Comparison of ENCODE assay signal across 15 cellular contexts in genomic region chr6:156998824-156999330, GRCh38.
DNase-seq lines count a peak whose midpoint lies in the region; ATAC-seq and TF ChIP-seq lines count a peak whose summit lies in the region.
"Had no signal": no experiment of that assay in that cellular context is flagged by ENCODE, and none has a peak within 500 bp of the region (broad histone marks: within the 10 kb centered on the region; RNA-seq: fewer than 3 reads in every experiment).

No MANE protein-coding gene starts in this region.

- no peaks in the 10 kb centered on the region for H3K23me2 ChIP-seq in H9 (ENCODE audit: insufficient read length, low read depth, low read length, poor library complexity, severe bottlenecking)

- no peak overlapping the region for H3K23ac ChIP-seq in H9 (ENCODE audit: insufficient read length, low read depth, low read length)

- peaks cover 10% of the 10 kb centered on the region; the same call in 1 of the 2 replicates for H3K4me1 ChIP-seq in H9 (ENCODE audit: insufficient read depth, low read length)

- no peak overlapping the region for H2BK120ac ChIP-seq in H9 (ENCODE audit: low read depth, low read length, poor library complexity, severe bottlenecking)

- H2BK15ac ChIP-seq in H9 (ENCODE audit: low read depth, low read length), result no peak overlapping the region

- no peaks in the 10 kb centered on the region for H3K9me3 ChIP-seq in H9 (ENCODE audit: control insufficient read depth, low read depth, low read length)
- H3K9me3 ChIP-seq: BLaER1 treated with 17β-estradiol and CSF1 and Interleukin-3, amounts not matched to agents 10 nM and 100 nM had no signal

- H4K8ac ChIP-seq in H9 (replicated peaks; ENCODE audit: insufficient read length, low read depth, low read length), result no peak overlapping the region

- peaks cover 14% of the 10 kb centered on the region; the same call in 1 of the 2 replicates for H3K79me2 ChIP-seq in H9 (ENCODE audit: insufficient read depth, low read length)

- H3K27ac Mint-ChIP-seq in activated CD4-positive, alpha-beta T cell treated with anti-CD3 and anti-CD28 coated beads, Interleukin-2, amount 10 ng/mL, durations not matched to agents 24 days and 14 days, result no peak overlapping the region
- H3K27ac Mint-ChIP-seq in H9 (peak overlapping the region in 2 of 3 experiments; percentile 62 to 94; a peak in 2 of 7 replicates), endothelial cell (ENCODE audit: unreplicated experiment) (peak overlapping the region; percentile 14), progenitor cell of endocrine pancreas (peak overlapping the region; percentile 62)
- H3K27ac Mint-ChIP-seq: B cell had no signal

- intact Hi-C loops in activated CD4-positive, alpha-beta T cell treated with anti-CD3 and anti-CD28 coated beads, Interleukin-2, amount 10 ng/mL, durations not matched to agents 24 days and 14 days (cut with micrococcal nuclease), result no loop called here

- H3K27ac ChIP-seq in H9 (ENCODE audit: insufficient read length, low read depth, low read length), result no peak overlapping the region
- H3K27ac ChIP-seq: BLaER1 treated with 17β-estradiol and CSF1 and Interleukin-3, amounts not matched to agents 10 nM and 100 nM had no signal

- no peak overlapping the region for H2AFZ ChIP-seq in H9 (ENCODE audit: low read length)

- no peak overlapping the region for H2BK12ac ChIP-seq in H9 (ENCODE audit: insufficient read length, low read depth, low read length)

- H3K79me1 ChIP-seq in H9 (ENCODE audit: insufficient read depth, low read depth, low read length, poor library complexity, severe bottlenecking), result no peaks in the 10 kb centered on the region

- H3K4me1 Mint-ChIP-seq in activated CD4-positive, alpha-beta T cell treated with anti-CD3 and anti-CD28 coated beads, Interleukin-2, amount 10 ng/mL, durations not matched to agents 24 days and 14 days, result peaks cover 4% of the 10 kb centered on the region
- H3K4me1 Mint-ChIP-seq in H9, result peaks cover 59 to 69% of the 10 kb centered on the region in 2 experiments
- H3K4me1 Mint-ChIP-seq in endothelial cell (ENCODE audit: unreplicated experiment), result peaks cover 25% of the 10 kb centered on the region
- peaks cover 9% of the 10 kb centered on the region for H3K4me1 Mint-ChIP-seq in progenitor cell of endocrine pancreas (ENCODE audit: low read depth)

- no peak overlapping the region for H3K9ac ChIP-seq in H9 (ENCODE audit: extremely low read depth, insufficient read length, low read length)
- H3K9ac ChIP-seq: BLaER1 treated with 17β-estradiol and CSF1 and Interleukin-3, amounts not matched to agents 10 nM and 100 nM had no signal

- H3K18ac ChIP-seq in H9 (ENCODE audit: insufficient read length, low read depth, low read length), result no peak overlapping the region

- no peak overlapping the region for H2AK5ac ChIP-seq in H9 (ENCODE audit: insufficient read length, low read length)

- TF ChIP-seq CTCF in H9 (conservative IDR thresholded peaks at IDR 0.05) (no peak), endothelial cell (IDR thresholded peaks at IDR 0.05; ENCODE audit: unreplicated experiment) (no peak), progenitor cell of endocrine pancreas (IDR thresholded peaks at IDR 0.05; ENCODE audit: unreplicated experiment) (no peak)

- no peak overlapping the region for H3K56ac ChIP-seq in H9 (ENCODE audit: insufficient read length, low read depth, low read length)

- no peaks in the 10 kb centered on the region for H3K9me3 Mint-ChIP-seq in activated CD4-positive, alpha-beta T cell treated with anti-CD3 and anti-CD28 coated beads, Interleukin-2, amount 10 ng/mL, durations not matched to agents 24 days and 14 days
- H3K9me3 Mint-ChIP-seq in H9, result no peaks in the 10 kb centered on the region
- H3K9me3 Mint-ChIP-seq in endothelial cell (ENCODE audit: unreplicated experiment), result no peaks in the 10 kb centered on the region
- H3K9me3 Mint-ChIP-seq in progenitor cell of endocrine pancreas (ENCODE audit: low read depth), result no peaks in the 10 kb centered on the region
- H3K9me3 Mint-ChIP-seq: CD8-positive, alpha-beta T cell had no signal

- no peak overlapping the region for H2BK20ac ChIP-seq in H9 (ENCODE audit: low read depth, low read length, poor library complexity, severe bottlenecking)

- WGBS in H9 (ENCODE audit: extremely low coverage, insufficient read length, low lambda C conversion rate), result no CpG with 5 or more reads among the region's 7 CpGs

- no peak overlapping the region for H2BK5ac ChIP-seq in H9 (ENCODE audit: insufficient read length, low read length)

- no peak overlapping the region for H3K4me3 Mint-ChIP-seq in activated CD4-positive, alpha-beta T cell treated with anti-CD3 and anti-CD28 coated beads, Interleukin-2, amount 10 ng/mL, durations not matched to agents 24 days and 14 days
- H3K4me3 Mint-ChIP-seq in H9, result no peak overlapping the region
- H3K4me3 Mint-ChIP-seq in endothelial cell (ENCODE audit: unreplicated experiment), result no peak overlapping the region
- H3K4me3 Mint-ChIP-seq in progenitor cell of endocrine pancreas (ENCODE audit: low read depth), result no peak overlapping the region
- H3K4me3 Mint-ChIP-seq: B cell; CD8-positive, alpha-beta T cell had no signal

- H3K27me3 Mint-ChIP-seq in activated CD4-positive, alpha-beta T cell treated with anti-CD3 and anti-CD28 coated beads, Interleukin-2, amount 10 ng/mL, durations not matched to agents 24 days and 14 days, result no peaks in the 10 kb centered on the region
- no peaks in the 10 kb centered on the region for H3K27me3 Mint-ChIP-seq in H9 (ENCODE audit: low read depth)
- H3K27me3 Mint-ChIP-seq in endothelial cell (ENCODE audit: unreplicated experiment), result no peaks in the 10 kb centered on the region
- H3K27me3 Mint-ChIP-seq in progenitor cell of endocrine pancreas, result no peaks in the 10 kb centered on the region
- H3K27me3 Mint-ChIP-seq: B cell had no signal

- H3K36me3 Mint-ChIP-seq in activated CD4-positive, alpha-beta T cell treated with anti-CD3 and anti-CD28 coated beads, Interleukin-2, amount 10 ng/mL, durations not matched to agents 24 days and 14 days (ENCODE audit: low read depth), result peaks cover 1% of the 10 kb centered on the region
- H3K36me3 Mint-ChIP-seq in H9 (ENCODE audit: insufficient read depth in 1 of 3, low read depth in 3 of 3) (peaks cover 0 to 4% (median 4%) of the 10 kb centered on the region in 3 experiments; a peak in 3 of 7 replicates), endothelial cell (ENCODE audit: low read depth, unreplicated experiment) (no peaks in the 10 kb centered on the region), progenitor cell of endocrine pancreas (ENCODE audit: insufficient read depth) (peaks cover 3% of the 10 kb centered on the region)

- H4K5ac ChIP-seq in H9 (ENCODE audit: insufficient read length, low read depth, low read length), result no peak overlapping the region

- H3T11ph ChIP-seq in H9 (ENCODE audit: low read length), result no peak overlapping the region

- no peak overlapping the region for H3K4me2 ChIP-seq in H9 (ENCODE audit: insufficient read depth, insufficient read length, low read length)
- H3K4me2 ChIP-seq: BLaER1 treated with 17β-estradiol and CSF1 and Interleukin-3, amounts not matched to agents 10 nM and 100 nM had no signal

- no peaks in the 10 kb centered on the region for H4K20me1 ChIP-seq in H9 (ENCODE audit: control insufficient read depth, insufficient read depth, insufficient read length)

- no peaks in the 10 kb centered on the region for H3K27me3 ChIP-seq in H9 (ENCODE audit: insufficient read depth, low read length)
- H3K27me3 ChIP-seq: BLaER1 treated with 17β-estradiol and CSF1 and Interleukin-3, amounts not matched to agents 10 nM and 100 nM had no signal

- peak; percentile 49 for DNase-seq in activated CD4-positive, alpha-beta T cell treated with anti-CD3 and anti-CD28 coated beads, Interleukin-2, amount 10 ng/mL, durations not matched to agents 24 days and 14 days
- DNase-seq in activated CD4-positive, alpha-beta T cell treated with anti-CD3 and anti-CD28 coated beads, Interleukin-2, amount 50 U/mL, for 1 hour, result no peak
- DNase-seq in H9 (no peak), endothelial cell (ENCODE audit: low spot score) (no peak), progenitor cell of endocrine pancreas (ENCODE audit: low spot score, unreplicated experiment) (no peak), Ammon's horn (ENCODE audit: low spot score) (no peak), NCI-H774 (lab: John Stamatoyannopoulos, UW) (no peak)
- DNase-seq: 8988T; Calu3; CD8-positive, alpha-beta T cell; GOT3; H7 had no signal

- H4K91ac ChIP-seq in H9 (ENCODE audit: insufficient read length, low read depth, low read length), result no peak overlapping the region

- no peak for ATAC-seq in HG02571 (IDR thresholded peaks at IDR 0.05; ENCODE audit: unreplicated experiment)
- ATAC-seq: CD8-positive, alpha-beta T cell had no signal

- no peak overlapping the region for H3K14ac ChIP-seq in H9 (ENCODE audit: insufficient read depth, low read length)

- H3K4ac ChIP-seq in H9 (ENCODE audit: low read depth, low read length), result no peak overlapping the region
